ENCODE assay signal across 31 cellular contexts in genomic region chr5:105259581-105260217, GRCh38.
"Had no signal": no experiment of that assay in that cellular context is flagged by ENCODE, and none has a peak within 500 bp of the region (broad histone marks: within the 10 kb centered on the region; RNA-seq: fewer than 3 reads in every experiment).

No MANE protein-coding gene starts in this region.

- DNase-seq: activated CD4-positive, alpha-beta memory T cell treated with anti-CD3 and anti-CD28 coated beads, Interleukin-2, amount 10 ng/mL, durations not matched to agents 7 days and 5 days; activated CD4-positive, alpha-beta T cell treated with anti-CD3 and anti-CD28 coated beads for 1 hour; activated CD4-positive, alpha-beta T cell treated with anti-CD3 and anti-CD28 coated beads for 48 hours; activated CD4-positive, CD25-positive, alpha-beta regulatory T cell; activated CD8-positive, alpha-beta memory T cell treated with anti-CD3 and anti-CD28 coated beads for 24 hours; activated CD8-positive, alpha-beta memory T cell treated with anti-CD3 and anti-CD28 coated beads, Interleukin-2, amount 10 ng/mL, durations not matched to agents 7 days and 5 days; activated CD8-positive, alpha-beta memory T cell treated with anti-CD3 and anti-CD28 coated beads, Interleukin-2, amount 50 U/mL, for 48 hours; activated effector memory CD4-positive, alpha-beta T cell treated with Interleukin-2 at 50 U/mL for 16 hours; activated naive CD4-positive, alpha-beta T cell treated with anti-CD3 and anti-CD28 coated beads, Interleukin-2, amount 50 U/mL, for 16 hours; activated naive CD8-positive, alpha-beta T cell treated with anti-CD3 and anti-CD28 coated beads for 36 hours; activated T-cell treated with anti-CD3 and anti-CD28 coated beads, Interleukin-2, amount 50 U/mL, for 48 hours; amniotic stem cell; Karpas-422; NCI-H1105; NCI-H1436; NCI-H1694; NCI-H1930; NCI-H510A; NCI-H526; NCI-H748 treated with DMSO at 0.1 percent for 48 hours; NK-92 treated with Interleukin-12 subunit alpha and Interleukin-12 subunit beta, amount 100 ng/mL, for 24 hours; OCI-M1; Right ventricle myocardium superior; SW 1271; T-helper 1 cell; T-helper 2 cell; T-helper 9 cell had no signal

- H3K27me3 ChIP-seq: ascending aorta, cardiac muscle cell had no signal

- H3K36me3 Mint-ChIP-seq: activated CD8-positive, alpha-beta memory T cell treated with anti-CD3 and anti-CD28 coated beads, Interleukin-2, amount 10 ng/mL, durations not matched to agents 7 days and 5 days; activated naive CD8-positive, alpha-beta T cell treated with anti-CD3 and anti-CD28 coated beads for 36 hours had no signal

- H3K4me3 ChIP-seq: ascending aorta, cardiac muscle cell had no signal

- H3K27ac ChIP-seq: ascending aorta, cardiac muscle cell, VCaP had no signal

- H3K9me3 ChIP-seq: ascending aorta had no signal

- H3K27ac Mint-ChIP-seq: activated CD4-positive, alpha-beta memory T cell treated with anti-CD3 and anti-CD28 coated beads, Interleukin-2, amount 10 ng/mL, durations not matched to agents 7 days and 5 days; activated CD8-positive, alpha-beta memory T cell treated with anti-CD3 and anti-CD28 coated beads, Interleukin-2, amount 10 ng/mL, durations not matched to agents 7 days and 5 days; activated naive CD8-positive, alpha-beta T cell treated with anti-CD3 and anti-CD28 coated beads for 36 hours had no signal

- H3K4me1 ChIP-seq: ascending aorta had no signal

- H3K4me3 Mint-ChIP-seq: activated CD4-positive, alpha-beta memory T cell treated with anti-CD3 and anti-CD28 coated beads, Interleukin-2, amount 10 ng/mL, durations not matched to agents 7 days and 5 days; activated CD8-positive, alpha-beta memory T cell treated with anti-CD3 and anti-CD28 coated beads, Interleukin-2, amount 10 ng/mL, durations not matched to agents 7 days and 5 days; activated naive CD8-positive, alpha-beta T cell treated with anti-CD3 and anti-CD28 coated beads for 36 hours; central memory CD8-positive, alpha-beta T cell had no signal

- H3K4me1 Mint-ChIP-seq: activated CD4-positive, alpha-beta memory T cell treated with anti-CD3 and anti-CD28 coated beads, Interleukin-2, amount 10 ng/mL, durations not matched to agents 7 days and 5 days; activated CD8-positive, alpha-beta memory T cell treated with anti-CD3 and anti-CD28 coated beads, Interleukin-2, amount 10 ng/mL, durations not matched to agents 7 days and 5 days; activated naive CD8-positive, alpha-beta T cell treated with anti-CD3 and anti-CD28 coated beads for 36 hours; central memory CD8-positive, alpha-beta T cell had no signal

- H3K36me3 ChIP-seq: ascending aorta, cardiac muscle cell had no signal

- H3K27me3 Mint-ChIP-seq: activated CD4-positive, alpha-beta memory T cell treated with anti-CD3 and anti-CD28 coated beads, Interleukin-2, amount 10 ng/mL, durations not matched to agents 7 days and 5 days; activated CD8-positive, alpha-beta memory T cell treated with anti-CD3 and anti-CD28 coated beads, Interleukin-2, amount 10 ng/mL, durations not matched to agents 7 days and 5 days; activated naive CD8-positive, alpha-beta T cell treated with anti-CD3 and anti-CD28 coated beads for 36 hours; central memory CD8-positive, alpha-beta T cell had no signal

- ATAC-seq: activated CD8-positive, alpha-beta memory T cell treated with anti-CD3 and anti-CD28 coated beads, Interleukin-2, amount 10 ng/mL, durations not matched to agents 7 days and 5 days had no signal
